15 cellular contexts compared by ENCODE assay signal in the genomic region with DNA sequence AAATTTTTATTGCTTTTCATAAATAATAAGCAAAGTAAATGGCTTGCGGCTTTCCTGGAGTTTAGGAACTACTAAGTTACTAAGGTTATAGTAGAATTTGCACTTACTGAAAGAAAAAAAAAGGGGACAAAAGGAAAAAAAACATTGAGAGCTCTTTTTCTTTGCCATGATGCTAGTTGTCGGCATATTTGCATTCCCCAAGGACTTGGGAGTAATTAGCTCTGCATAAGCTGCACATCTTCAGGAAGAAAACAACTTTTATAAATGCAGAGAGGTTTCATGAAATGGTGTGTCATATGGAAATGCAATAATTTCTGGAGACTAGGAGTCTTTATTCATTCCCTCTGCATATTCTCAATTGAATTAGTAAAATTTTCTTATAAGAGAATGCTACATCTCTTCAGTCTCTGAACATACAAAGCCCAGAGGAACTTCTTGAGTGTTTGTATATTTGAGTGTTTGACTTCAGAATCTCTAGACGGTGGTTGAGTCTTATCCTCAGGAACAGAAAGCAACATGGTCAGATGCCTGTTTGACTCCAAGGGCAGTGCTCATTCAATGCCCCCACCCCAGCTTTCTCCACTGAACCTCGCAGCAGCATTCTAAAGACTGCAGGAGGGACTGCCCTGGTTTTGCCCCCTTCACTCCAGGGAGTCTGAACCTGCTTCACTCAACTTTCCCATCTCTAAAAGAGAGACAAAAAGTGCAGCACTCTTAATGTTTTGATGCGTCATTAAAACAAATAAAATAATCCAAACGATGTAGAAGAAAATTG.
"Had no signal": no experiment of that assay in that cellular context is flagged by ENCODE, and none has a peak within 500 bp of the region (broad histone marks: within the 10 kb centered on the region; RNA-seq: fewer than 3 reads in every experiment).

No MANE protein-coding gene starts in this region.

- H3K9me3 ChIP-seq: adrenal gland, body of pancreas, mucosa of descending colon had no signal

- H3K27ac ChIP-seq: adrenal gland, body of pancreas, upper lobe of left lung had no signal

- ATAC-seq: esophagus mucosa; left cardiac atrium; naive thymus-derived CD8-positive, alpha-beta T cell; right cardiac atrium; stimulated activated naive B cell treated with anti-CD40 and anti-IgM and Interleukin-4, amounts not matched to agents 10 μg/mL and 1 μg/mL and 100 μg/mL, for 72 hours; T-helper 17 cell had no signal

- H3K36me3 ChIP-seq: adrenal gland, upper lobe of left lung had no signal

- H3K4me2 ChIP-seq: smooth muscle cell had no signal

- H3K27me3 ChIP-seq: adrenal gland, body of pancreas, upper lobe of left lung had no signal

- H3K4me3 ChIP-seq: adrenal gland, body of pancreas, lung, mucosa of descending colon, smooth muscle cell, upper lobe of left lung had no signal

- DNase-seq: activated CD4-positive, alpha-beta T cell treated with anti-CD3 and anti-CD28 coated beads, Interleukin-2, amount 50 U/mL, for 1 hour; activated naive CD4-positive, alpha-beta T cell treated with anti-CD3 and anti-CD28 coated beads, Interleukin-2, amount 50 U/mL, for 16 hours; adrenal gland; body of pancreas; immature natural killer cell; left cardiac atrium; naive thymus-derived CD8-positive, alpha-beta T cell; right cardiac atrium; stimulated activated naive B cell treated with anti-CD40 and anti-IgM and Interleukin-4, amounts not matched to agents 10 μg/mL and 1 μg/mL and 100 μg/mL, for 72 hours; T-helper 17 cell; upper lobe of left lung had no signal
